ENCODE assay signal across 9 cellular contexts in genomic region chr2:20617892-20618467, GRCh38. TPM values are rescaled to one million over a fixed set of nuclear protein-coding genes. Genes with fewer than 3 reads are reported as not detected.
DNase-seq lines count a peak whose midpoint lies in the region; ATAC-seq and TF ChIP-seq lines count a peak whose summit lies in the region.
"Had no signal": no experiment of that assay in that cellular context is flagged by ENCODE, and none has a peak within 500 bp of the region (broad histone marks: within the 10 kb centered on the region; RNA-seq: fewer than 3 reads in every experiment).

No MANE protein-coding gene starts in this region.

- H3K27me3 ChIP-seq in uterus = no peaks in the 10 kb centered on the region

- no peak for ATAC-seq in activated T-cell treated with anti-CD3 and anti-CD28 coated beads, Interleukin-2, amount 50 U/mL, for 72 hours (replicated peaks in 1 of 2)
- ATAC-seq in GM19023 (IDR thresholded peaks at IDR 0.05; ENCODE audit: unreplicated experiment) = no peak

- H3K4me3 Mint-ChIP-seq in activated T-cell treated with anti-CD3 and anti-CD28 coated beads, Interleukin-2, amount 50 U/mL, for 72 hours = no peak overlapping the region
- H3K4me3 Mint-ChIP-seq in activated T-cell treated with anti-CD3 and anti-CD28 coated beads, Interleukin-2, amount 50 U/mL, for 24 hours = no peak overlapping the region
- H3K4me3 Mint-ChIP-seq: activated naive CD8-positive, alpha-beta T cell had no signal

- no peaks in the 10 kb centered on the region for H3K9me3 Mint-ChIP-seq in activated T-cell treated with anti-CD3 and anti-CD28 coated beads, Interleukin-2, amount 50 U/mL, for 72 hours
- no peaks in the 10 kb centered on the region for H3K9me3 Mint-ChIP-seq in activated T-cell treated with anti-CD3 and anti-CD28 coated beads, Interleukin-2, amount 50 U/mL, for 24 hours

- peak; percentile 28 to 49 for TF ChIP-seq POLR2A in uterus (IDR thresholded peaks at IDR 0.05)

- H3K27ac ChIP-seq in uterus = peak overlapping the region; percentile 95

- H3K27me3 Mint-ChIP-seq in activated T-cell treated with anti-CD3 and anti-CD28 coated beads, Interleukin-2, amount 50 U/mL, for 72 hours (ENCODE audit: low read depth) = no peaks in the 10 kb centered on the region
- H3K27me3 Mint-ChIP-seq in activated T-cell treated with anti-CD3 and anti-CD28 coated beads, Interleukin-2, amount 50 U/mL, for 24 hours = no peaks in the 10 kb centered on the region
- H3K27me3 Mint-ChIP-seq: activated naive CD8-positive, alpha-beta T cell had no signal

- intact Hi-C loops in uterus (cut with DNase I; ENCODE audit: low total_unique reads) = no loop called here

- H3K4me1 Mint-ChIP-seq in activated T-cell treated with anti-CD3 and anti-CD28 coated beads, Interleukin-2, amount 50 U/mL, for 72 hours (ENCODE audit: low read depth) = no peaks in the 10 kb centered on the region
- H3K4me1 Mint-ChIP-seq in activated T-cell treated with anti-CD3 and anti-CD28 coated beads, Interleukin-2, amount 50 U/mL, for 24 hours (ENCODE audit: low read depth) = no peaks in the 10 kb centered on the region

- peaks cover 25 to 34% of the 10 kb centered on the region in 2 donors for H3K4me1 ChIP-seq in uterus

- TF ChIP-seq CTCF in epithelial cell of proximal tubule (conservative IDR thresholded peaks at IDR 0.05; ENCODE audit: low read depth, low read length) (peak; percentile 51), uterus (IDR thresholded peaks at IDR 0.05) (peak; percentile 27 to 88 (median 54))

- no peaks in the 10 kb centered on the region for H3K9me3 ChIP-seq in uterus

- no peaks in the 10 kb centered on the region for H3K36me3 Mint-ChIP-seq in activated T-cell treated with anti-CD3 and anti-CD28 coated beads, Interleukin-2, amount 50 U/mL, for 72 hours (ENCODE audit: insufficient read depth in 2 of 2)
- peaks cover 39% of the 10 kb centered on the region for H3K36me3 Mint-ChIP-seq in activated T-cell treated with anti-CD3 and anti-CD28 coated beads, Interleukin-2, amount 50 U/mL, for 24 hours (ENCODE audit: low read depth)

- DNase-seq in activated T-cell treated with anti-CD3 and anti-CD28 coated beads, Interleukin-2, amount 50 U/mL, for 72 hours = no peak
- no peak for DNase-seq in activated T-cell treated with anti-CD3 and anti-CD28 coated beads, Interleukin-2, amount 50 U/mL, for 24 hours
- peak; percentile 66 to 79 for DNase-seq in SHP77 (lab: John Stamatoyannopoulos, UW)
- DNase-seq in epithelial cell of proximal tubule (ENCODE audit: low read depth) = peak; percentile 87
- DNase-seq in mucosa of gallbladder (ENCODE audit: low spot score) = peak; percentile 97
- DNase-seq in uterus = peak; percentile 99
- DNase-seq in NOMO-1 treated with DMSO at 0.1 percent for 48 hours (lab: John Stamatoyannopoulos, UW; ENCODE audit: unreplicated experiment) = no peak

- peak overlapping the region; percentile 8 for H3K27ac Mint-ChIP-seq in activated T-cell treated with anti-CD3 and anti-CD28 coated beads, Interleukin-2, amount 50 U/mL, for 72 hours
- H3K27ac Mint-ChIP-seq in activated T-cell treated with anti-CD3 and anti-CD28 coated beads, Interleukin-2, amount 50 U/mL, for 24 hours = no peak overlapping the region
- H3K27ac Mint-ChIP-seq: activated naive CD8-positive, alpha-beta T cell had no signal

- H3K4me3 ChIP-seq in epithelial cell of proximal tubule (ENCODE audit: low read depth, low read length) (no peak overlapping the region), uterus (no peak overlapping the region)

- no peaks in the 10 kb centered on the region for H3K36me3 ChIP-seq in uterus

RNA-seq across cellular contexts. Expression of gene HS1BP3, which starts 32.9 kb away (rescaled TPM):
- 10 to 100 TPM; 10.7 to 11.0 TPM for total RNA-seq in activated T-cell treated with anti-CD3 and anti-CD28 coated beads, Interleukin-2, amount 50 U/mL, for 72 hours
- total RNA-seq in epithelial cell of proximal tubule = 11.6 and 14.4 TPM in 2 replicates
- total RNA-seq in mucosa of gallbladder = 50.3 TPM
- total RNA-seq in uterus = 10 to 100 TPM in 3 of 4 donors, 1 to 10 TPM in 1; 7.1 to 41.8 (median 28.4) TPM

RNA-seq across cellular contexts. Expression of gene GDF7, which starts 49.0 kb away (rescaled TPM):
- under 1 TPM in 1 of 2 donors, not detected in 1; 0.07 TPM for total RNA-seq in activated T-cell treated with anti-CD3 and anti-CD28 coated beads, Interleukin-2, amount 50 U/mL, for 72 hours
- total RNA-seq in epithelial cell of proximal tubule (not detected in 2 replicates), mucosa of gallbladder (2.5 TPM), uterus (10 to 100 TPM in 1 of 4 donors, 1 to 10 TPM in 3; 1.5 to 45.6 (median 5.4) TPM)

Comparison
In these comparisons a context has a peak if more than half of its experiments do, and no peak if none do; other contexts are left out.
1. DNase-seq: peak in SHP77 (2 of 2), epithelial cell of proximal tubule (single experiment), mucosa of gallbladder (single experiment) and uterus (2 of 2); none in activated T-cell treated with anti-CD3 and anti-CD28 coated beads, Interleukin-2, amount 50 U/mL, for 72 hours (0 of 2), activated T-cell treated with anti-CD3 and anti-CD28 coated beads, Interleukin-2, amount 50 U/mL, for 24 hours (single experiment) and NOMO-1 treated with DMSO at 0.1 percent for 48 hours (single experiment).